Comparison of ENCODE assay signal across 8 cellular contexts in genomic region chr7:106285801-106286492, GRCh38. TPM values are rescaled to one million over a fixed set of nuclear protein-coding genes. Genes with fewer than 3 reads are reported as not detected.
DNase-seq lines count a peak whose midpoint lies in the region; ATAC-seq and TF ChIP-seq lines count a peak whose summit lies in the region.

No MANE protein-coding gene starts in this region.

- H3K27me3 ChIP-seq in MM.1S (replicated peaks; ENCODE audit: insufficient read depth, low read length), result no peaks in the 10 kb centered on the region
- H3K27me3 ChIP-seq in body of pancreas, result no peaks in the 10 kb centered on the region
- no peaks in the 10 kb centered on the region for H3K27me3 ChIP-seq in mesenchymal stem cell (ENCODE audit: control insufficient read depth in 1 of 2, insufficient read depth in 1 of 2, low read length in 2 of 2)
- H3K27me3 ChIP-seq in suprapubic skin, result no peaks in the 10 kb centered on the region

- no peak overlapping the region for H2BK12ac ChIP-seq in mesenchymal stem cell (ENCODE audit: low read length in 2 of 2)

- TF ChIP-seq CTCF in MM.1S (IDR thresholded peaks at IDR 0.05; ENCODE audit: low read length), result no peak
- no peak for TF ChIP-seq CTCF in body of pancreas (IDR thresholded peaks at IDR 0.05)
- TF ChIP-seq CTCF in suprapubic skin (IDR thresholded peaks at IDR 0.05), result no peak

- H2BK120ac ChIP-seq in mesenchymal stem cell (ENCODE audit: low read depth, low read length), result no peak overlapping the region

- peak; percentile 58 for DNase-seq in CD1c-positive myeloid dendritic cell (ENCODE audit: extremely low spot score)
- DNase-seq in MM.1S, result peak; percentile 22
- DNase-seq in body of pancreas, result no peak
- DNase-seq in mesenchymal stem cell, result no peak
- DNase-seq in suprapubic skin (ENCODE audit: low spot score in 2 of 2), result no peak
- no peak for DNase-seq in NCI-H510A (lab: John Stamatoyannopoulos, UW)
- no peak for DNase-seq in NCI-H1694 (lab: John Stamatoyannopoulos, UW)

- peak; percentile 23 for ATAC-seq in GM21367 (IDR thresholded peaks at IDR 0.05; ENCODE audit: unreplicated experiment)
- ATAC-seq in body of pancreas, result no peak

- H3K79me2 ChIP-seq in MM.1S (ENCODE audit: low read length), result peaks cover 33% of the 10 kb centered on the region

- peak overlapping the region; percentile 63 for H2AK5ac ChIP-seq in mesenchymal stem cell (ENCODE audit: low read length, severe bottlenecking)

- peak overlapping the region; percentile 91 for H2BK5ac ChIP-seq in mesenchymal stem cell (ENCODE audit: low read depth, low read length, poor library complexity, severe bottlenecking)

- 20 to 24% methylated on average over 16 of the region's 16 CpGs for WGBS in body of pancreas, 2 donors
- 42% methylated on average over 13 of the region's 16 CpGs for WGBS in mesenchymal stem cell
- WGBS in suprapubic skin, result 24% methylated on average over 16 of the region's 16 CpGs

- H3K9me2 ChIP-seq in MM.1S (replicated peaks; ENCODE audit: insufficient read depth, low read length), result no peaks in the 10 kb centered on the region

- peak overlapping the region; percentile 83 for H3K27ac ChIP-seq in MM.1S (ENCODE audit: low read length)
- peak overlapping the region; percentile 89 to 97 (median 94) for H3K27ac ChIP-seq in body of pancreas
- H3K27ac ChIP-seq in mesenchymal stem cell (ENCODE audit: low read length, poor library complexity, severe bottlenecking), result peak overlapping the region; percentile 97
- H3K27ac ChIP-seq in suprapubic skin, result peak overlapping the region; percentile 98

- H3K4me2 ChIP-seq in MM.1S (ENCODE audit: low read depth, low read length), result peak overlapping the region; percentile 80
- peak overlapping the region; percentile 80 for H3K4me2 ChIP-seq in mesenchymal stem cell (ENCODE audit: low read length, poor library complexity, severe bottlenecking)

- H3K9me3 ChIP-seq in MM.1S (replicated peaks; ENCODE audit: insufficient read depth, low read length) (no peaks in the 10 kb centered on the region), body of pancreas (no peaks in the 10 kb centered on the region), mesenchymal stem cell (ENCODE audit: control insufficient read depth, low read length) (no peaks in the 10 kb centered on the region), suprapubic skin (no peaks in the 10 kb centered on the region)

- intact Hi-C loops in body of pancreas (cut with DNase I), result no loop called here

- H3K4me3 ChIP-seq in MM.1S (ENCODE audit: low read length) (peak overlapping the region; percentile 76), body of pancreas (peak overlapping the region; percentile 1 to 31), mesenchymal stem cell (ENCODE audit: insufficient read depth in 1 of 2, low read depth in 1 of 2, low read length in 2 of 2) (peak overlapping the region; percentile 63 to 90), suprapubic skin (peak overlapping the region; percentile 82)

- H3K4me1 ChIP-seq in MM.1S (ENCODE audit: low read length) (peaks cover 17% of the 10 kb centered on the region; the same call in 1 of the 2 replicates), body of pancreas (peaks cover 30% of the 10 kb centered on the region), mesenchymal stem cell (ENCODE audit: control insufficient read depth, insufficient read depth, low read depth, low read length) (no peaks in the 10 kb centered on the region), suprapubic skin (peaks cover 43% of the 10 kb centered on the region)

- H3K4ac ChIP-seq in mesenchymal stem cell (ENCODE audit: low read depth in 1 of 2, low read length in 2 of 2), result peak overlapping the region in 1 of 2 experiments; percentile 45

- no peak overlapping the region for H4K91ac ChIP-seq in mesenchymal stem cell (ENCODE audit: low read length)

- H4K8ac ChIP-seq in mesenchymal stem cell (ENCODE audit: low read length), result no peak overlapping the region

- H3K14ac ChIP-seq in mesenchymal stem cell (ENCODE audit: low read length in 2 of 2), result no peak overlapping the region

- no peaks in the 10 kb centered on the region; the same call in 1 of the 2 replicates for H4K20me1 ChIP-seq in MM.1S (ENCODE audit: insufficient read depth, low read length)

- 0 out of 2 replicates have a peak, but pooled peaks cover 3% of the 10 kb centered on the region for H3K36me3 ChIP-seq in MM.1S (replicated peaks; ENCODE audit: insufficient read depth, low read length)
- no peaks in the 10 kb centered on the region for H3K36me3 ChIP-seq in body of pancreas (replicated peaks in 1 of 2; ENCODE audit: insufficient read depth in 1 of 2, low read depth in 2 of 2)
- no peaks in the 10 kb centered on the region for H3K36me3 ChIP-seq in mesenchymal stem cell (ENCODE audit: control insufficient read depth in 1 of 2, insufficient read depth in 2 of 2, low read depth in 1 of 2, low read length in 2 of 2)
- H3K36me3 ChIP-seq in suprapubic skin, result no peaks in the 10 kb centered on the region

- TF ChIP-seq EP300 in suprapubic skin (IDR thresholded peaks at IDR 0.05), result no peak

- H2BK15ac ChIP-seq in mesenchymal stem cell (ENCODE audit: low read depth, poor library complexity, severe bottlenecking), result peak overlapping the region; percentile 92

- H3F3A ChIP-seq in MM.1S (ENCODE audit: insufficient read depth, low read length), result peaks cover 12% of the 10 kb centered on the region

- TF ChIP-seq POLR2A in body of pancreas (IDR thresholded peaks at IDR 0.05), result no peak
- no peak for TF ChIP-seq POLR2A in suprapubic skin (IDR thresholded peaks at IDR 0.05)

- peak overlapping the region; percentile 93 for H3K9ac ChIP-seq in MM.1S (ENCODE audit: low read length)
- H3K9ac ChIP-seq in mesenchymal stem cell (ENCODE audit: low read length), result peak overlapping the region; percentile 99

- H3K18ac ChIP-seq in mesenchymal stem cell (ENCODE audit: low read depth in 1 of 2, low read length in 2 of 2), result peak overlapping the region in 1 of 2 experiments; percentile 82

- H3K79me1 ChIP-seq in mesenchymal stem cell (replicated peaks; ENCODE audit: low read length, poor library complexity, severe bottlenecking), result no peaks in the 10 kb centered on the region

- H3K23ac ChIP-seq in mesenchymal stem cell (ENCODE audit: low read length in 2 of 2), result peak overlapping the region in 1 of 2 experiments; percentile 64

- H2AFZ ChIP-seq in MM.1S (ENCODE audit: low read length) (peak overlapping the region; percentile 83), mesenchymal stem cell (ENCODE audit: low read depth, low read length) (peak overlapping the region; percentile 59)

RNA-seq across cellular contexts. Expression of gene NAMPT, which starts 1.2 kb away (rescaled TPM):
- total RNA-seq in body of pancreas (10 to 100 TPM; 56.0 to 78.9 TPM), suprapubic skin (100 to 1,000 TPM in 3 of 4 donors, 10 to 100 TPM in 1; 96.7 to 239 (median 189) TPM)
- polyA plus RNA-seq in mesenchymal stem cell (2013, experiment 1 of 2), result 61.9 TPM
- 63.3 TPM for polyA plus RNA-seq in mesenchymal stem cell (2013, experiment 2 of 2)

Comparison
In these comparisons a context has a peak if more than half of its experiments do, and no peak if none do; other contexts are left out.
1. DNase-seq: peak in CD1c-positive myeloid dendritic cell (single experiment) and MM.1S (single experiment); none in body of pancreas (0 of 4), mesenchymal stem cell (single experiment), suprapubic skin (0 of 2), NCI-H510A (single experiment) and NCI-H1694 (single experiment).
2. H3K4me3 ChIP-seq: peak in every context shown above with its lines; median percentile 82 in suprapubic skin; 76 in mesenchymal stem cell; 76 in MM.1S; 16 in body of pancreas.
3. Peak in every context shown above with its lines, with median percentiles within 50 percentile points of each other: H3K27ac ChIP-seq.